Comparison of ENCODE assay signal across 1 cellular context in the genomic region with DNA sequence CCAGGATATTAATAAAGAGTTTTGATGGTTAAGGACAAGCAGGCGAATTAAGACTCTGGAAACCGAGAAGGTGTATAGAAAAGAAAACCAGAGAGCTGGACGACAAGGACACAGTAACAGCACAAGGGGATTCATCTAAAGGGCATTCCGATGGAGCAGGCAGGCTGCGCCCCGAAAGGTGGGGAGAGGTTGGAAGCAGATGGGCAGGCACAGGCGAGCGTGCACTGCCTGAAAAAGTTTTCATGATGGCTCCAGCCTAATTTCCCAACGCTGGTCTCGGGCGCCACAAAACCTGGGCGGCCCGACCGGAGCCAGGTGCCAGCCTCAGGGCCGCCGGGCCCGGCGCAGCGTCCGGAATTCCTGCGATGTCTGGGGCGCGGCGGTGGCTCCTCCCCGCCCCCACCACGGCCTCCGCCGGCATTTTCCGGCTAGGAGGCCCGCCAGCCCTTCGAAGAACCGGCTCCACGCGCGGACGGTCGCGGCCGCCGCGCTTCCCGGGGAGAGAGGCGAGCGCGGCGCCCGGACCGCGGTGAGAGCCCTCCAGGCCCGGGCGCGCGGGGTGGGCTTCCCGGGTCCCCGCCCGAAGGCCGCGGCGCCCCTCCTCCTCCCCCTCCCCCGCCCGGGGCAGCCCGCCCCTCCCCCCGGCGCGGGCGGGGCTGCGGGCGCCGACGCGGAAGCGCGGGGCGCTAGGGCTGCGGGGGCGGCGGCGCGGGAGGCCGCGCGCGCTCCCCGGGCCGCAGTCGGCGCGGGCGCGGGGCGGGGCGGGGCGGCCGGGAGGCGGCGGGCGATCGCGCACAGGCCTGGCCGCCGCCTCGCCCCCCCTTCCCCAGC.
A peak's percentile ranks its signal among the peaks of the same experiment; 100 is the strongest.
TF ChIP-seq lines count a peak whose summit lies in the region.

No MANE protein-coding gene starts in this region.

TF ChIP-seq in HepG2, 621 proteins besides CTCF, POLR2A, EP300 and RAD21 (continued from another document and continues in another):
- TF ChIP-seq, protein P1, sequence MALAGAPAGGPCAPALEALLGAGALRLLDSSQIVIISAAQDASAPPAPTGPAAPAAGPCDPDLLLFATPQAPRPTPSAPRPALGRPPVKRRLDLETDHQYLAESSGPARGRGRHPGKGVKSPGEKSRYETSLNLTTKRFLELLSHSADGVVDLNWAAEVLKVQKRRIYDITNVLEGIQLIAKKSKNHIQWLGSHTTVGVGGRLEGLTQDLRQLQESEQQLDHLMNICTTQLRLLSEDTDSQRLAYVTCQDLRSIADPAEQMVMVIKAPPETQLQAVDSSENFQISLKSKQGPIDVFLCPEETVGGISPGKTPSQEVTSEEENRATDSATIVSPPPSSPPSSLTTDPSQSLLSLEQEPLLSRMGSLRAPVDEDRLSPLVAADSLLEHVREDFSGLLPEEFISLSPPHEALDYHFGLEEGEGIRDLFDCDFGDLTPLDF (CRISPR knock-in tag; IDR thresholded peaks at IDR 0.05) = no peak
- TF ChIP-seq, protein P2, sequence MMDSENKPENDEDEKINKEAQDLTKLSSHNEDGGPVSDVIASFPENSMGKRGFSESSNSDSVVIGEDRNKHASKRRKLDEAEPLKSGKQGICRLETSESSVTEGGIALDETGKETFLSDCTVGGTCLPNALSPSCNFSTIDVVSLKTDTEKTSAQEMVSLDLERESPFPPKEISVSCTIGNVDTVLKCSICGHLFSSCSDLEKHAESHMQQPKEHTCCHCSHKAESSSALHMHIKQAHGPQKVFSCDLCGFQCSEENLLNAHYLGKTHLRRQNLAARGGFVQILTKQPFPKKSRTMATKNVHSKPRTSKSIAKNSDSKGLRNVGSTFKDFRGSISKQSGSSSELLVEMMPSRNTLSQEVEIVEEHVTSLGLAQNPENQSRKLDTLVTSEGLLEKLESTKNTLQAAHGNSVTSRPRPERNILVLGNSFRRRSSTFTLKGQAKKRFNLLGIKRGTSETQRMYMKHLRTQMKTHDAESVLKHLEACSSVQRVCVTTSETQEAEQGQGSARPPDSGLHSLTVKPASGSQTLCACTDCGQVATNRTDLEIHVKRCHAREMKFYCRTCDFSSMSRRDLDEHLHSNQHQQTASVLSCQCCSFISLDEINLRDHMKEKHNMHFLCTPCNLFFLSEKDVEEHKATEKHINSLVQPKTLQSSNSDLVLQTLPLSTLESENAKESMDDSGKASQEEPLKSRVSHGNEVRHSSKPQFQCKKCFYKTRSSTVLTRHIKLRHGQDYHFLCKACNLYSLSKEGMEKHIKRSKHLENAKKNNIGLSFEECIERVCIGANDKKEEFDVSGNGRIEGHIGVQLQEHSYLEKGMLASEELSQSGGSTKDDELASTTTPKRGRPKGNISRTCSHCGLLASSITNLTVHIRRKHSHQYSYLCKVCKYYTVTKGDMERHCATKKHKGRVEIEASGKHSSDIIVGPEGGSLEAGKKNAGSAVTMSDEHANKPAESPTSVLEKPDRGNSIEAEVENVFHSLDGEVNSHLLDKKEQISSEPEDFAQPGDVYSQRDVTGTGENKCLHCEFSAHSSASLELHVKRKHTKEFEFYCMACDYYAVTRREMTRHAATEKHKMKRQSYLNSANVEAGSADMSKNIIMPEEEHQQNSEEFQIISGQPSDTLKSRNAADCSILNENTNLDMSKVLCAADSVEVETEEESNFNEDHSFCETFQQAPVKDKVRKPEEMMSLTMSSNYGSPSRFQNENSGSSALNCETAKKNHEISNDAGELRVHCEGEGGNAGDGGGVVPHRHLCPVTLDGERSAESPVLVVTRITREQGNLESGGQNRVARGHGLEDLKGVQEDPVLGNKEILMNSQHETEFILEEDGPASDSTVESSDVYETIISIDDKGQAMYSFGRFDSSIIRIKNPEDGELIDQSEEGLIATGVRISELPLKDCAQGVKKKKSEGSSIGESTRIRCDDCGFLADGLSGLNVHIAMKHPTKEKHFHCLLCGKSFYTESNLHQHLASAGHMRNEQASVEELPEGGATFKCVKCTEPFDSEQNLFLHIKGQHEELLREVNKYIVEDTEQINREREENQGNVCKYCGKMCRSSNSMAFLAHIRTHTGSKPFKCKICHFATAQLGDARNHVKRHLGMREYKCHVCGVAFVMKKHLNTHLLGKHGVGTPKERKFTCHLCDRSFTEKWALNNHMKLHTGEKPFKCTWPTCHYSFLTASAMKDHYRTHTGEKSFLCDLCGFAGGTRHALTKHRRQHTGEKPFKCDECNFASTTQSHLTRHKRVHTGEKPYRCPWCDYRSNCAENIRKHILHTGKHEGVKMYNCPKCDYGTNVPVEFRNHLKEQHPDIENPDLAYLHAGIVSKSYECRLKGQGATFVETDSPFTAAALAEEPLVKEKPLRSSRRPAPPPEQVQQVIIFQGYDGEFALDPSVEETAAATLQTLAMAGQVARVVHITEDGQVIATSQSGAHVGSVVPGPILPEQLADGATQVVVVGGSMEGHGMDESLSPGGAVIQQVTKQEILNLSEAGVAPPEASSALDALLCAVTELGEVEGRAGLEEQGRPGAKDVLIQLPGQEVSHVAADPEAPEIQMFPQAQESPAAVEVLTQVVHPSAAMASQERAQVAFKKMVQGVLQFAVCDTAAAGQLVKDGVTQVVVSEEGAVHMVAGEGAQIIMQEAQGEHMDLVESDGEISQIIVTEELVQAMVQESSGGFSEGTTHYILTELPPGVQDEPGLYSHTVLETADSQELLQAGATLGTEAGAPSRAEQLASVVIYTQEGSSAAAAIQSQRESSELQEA (CRISPR knock-in tag; IDR thresholded peaks at IDR 0.05; ENCODE audit: not compliant biosample characterization) = no peak
- TF ChIP-seq, protein P3, sequence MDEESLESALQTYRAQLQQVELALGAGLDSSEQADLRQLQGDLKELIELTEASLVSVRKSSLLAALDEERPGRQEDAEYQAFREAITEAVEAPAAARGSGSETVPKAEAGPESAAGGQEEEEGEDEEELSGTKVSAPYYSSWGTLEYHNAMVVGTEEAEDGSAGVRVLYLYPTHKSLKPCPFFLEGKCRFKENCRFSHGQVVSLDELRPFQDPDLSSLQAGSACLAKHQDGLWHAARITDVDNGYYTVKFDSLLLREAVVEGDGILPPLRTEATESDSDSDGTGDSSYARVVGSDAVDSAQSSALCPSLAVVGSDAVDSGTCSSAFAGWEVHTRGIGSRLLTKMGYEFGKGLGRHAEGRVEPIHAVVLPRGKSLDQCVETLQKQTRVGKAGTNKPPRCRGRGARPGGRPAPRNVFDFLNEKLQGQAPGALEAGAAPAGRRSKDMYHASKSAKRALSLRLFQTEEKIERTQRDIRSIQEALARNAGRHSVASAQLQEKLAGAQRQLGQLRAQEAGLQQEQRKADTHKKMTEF (CRISPR knock-in tag; IDR thresholded peaks at IDR 0.05) = peak; percentile 57; the same call in 1 of the 2 replicates
- TF ChIP-seq, protein P4, sequence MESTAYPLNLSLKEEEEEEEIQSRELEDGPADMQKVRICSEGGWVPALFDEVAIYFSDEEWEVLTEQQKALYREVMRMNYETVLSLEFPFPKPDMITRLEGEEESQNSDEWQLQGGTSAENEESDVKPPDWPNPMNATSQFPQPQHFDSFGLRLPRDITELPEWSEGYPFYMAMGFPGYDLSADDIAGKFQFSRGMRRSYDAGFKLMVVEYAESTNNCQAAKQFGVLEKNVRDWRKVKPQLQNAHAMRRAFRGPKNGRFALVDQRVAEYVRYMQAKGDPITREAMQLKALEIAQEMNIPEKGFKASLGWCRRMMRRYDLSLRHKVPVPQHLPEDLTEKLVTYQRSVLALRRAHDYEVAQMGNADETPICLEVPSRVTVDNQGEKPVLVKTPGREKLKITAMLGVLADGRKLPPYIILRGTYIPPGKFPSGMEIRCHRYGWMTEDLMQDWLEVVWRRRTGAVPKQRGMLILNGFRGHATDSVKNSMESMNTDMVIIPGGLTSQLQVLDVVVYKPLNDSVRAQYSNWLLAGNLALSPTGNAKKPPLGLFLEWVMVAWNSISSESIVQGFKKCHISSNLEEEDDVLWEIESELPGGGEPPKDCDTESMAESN (CRISPR knock-in tag; conservative IDR thresholded peaks at IDR 0.05) = 0 out of 2 replicates have a peak, but pooled peaks have one; percentile 30
- TF ChIP-seq REL (CRISPR knock-in tag; conservative IDR thresholded peaks at IDR 0.05) (no peak), PCBP1 (IDR thresholded peaks at IDR 0.05; ENCODE audit: borderline replicate concordance, low read depth, low read length) (no peak), HCFC1 (IDR thresholded peaks at IDR 0.05; ENCODE audit: low read depth, low read length) (no peak), YEATS2 (CRISPR knock-in tag; IDR thresholded peaks at IDR 0.05; ENCODE audit: borderline replicate concordance) (0 out of 2 replicates have a peak, but pooled peaks have one; percentile 55), SNAPC2 (CRISPR knock-in tag; IDR thresholded peaks at IDR 0.05) (no peak), ZNF546 (CRISPR knock-in tag; conservative IDR thresholded peaks at IDR 0.05) (no peak), HNRNPK (IDR thresholded peaks at IDR 0.05; ENCODE audit: low read depth, low read length, poor library complexity, severe bottlenecking) (no peak), ZNF556 (CRISPR knock-in tag; IDR thresholded peaks at IDR 0.05; ENCODE audit: borderline replicate concordance) (0 out of 2 replicates have a peak, but pooled peaks have one; percentile 19), MIER3 (CRISPR knock-in tag; IDR thresholded peaks at IDR 0.05; ENCODE audit: borderline replicate concordance) (no peak), ZNF749 (CRISPR knock-in tag; IDR thresholded peaks at IDR 0.05; ENCODE audit: borderline replicate concordance) (no peak), MTF2 (CRISPR knock-in tag; IDR thresholded peaks at IDR 0.05; ENCODE audit: borderline replicate concordance) (no peak), ZNF724P (CRISPR knock-in tag; IDR thresholded peaks at IDR 0.05; ENCODE audit: borderline replicate concordance) (no peak), PPARG (CRISPR knock-in tag; conservative IDR thresholded peaks at IDR 0.05) (peak; percentile 35; the same call in 1 of the 2 replicates), SRSF9 (IDR thresholded peaks at IDR 0.05; ENCODE audit: borderline replicate concordance, insufficient read depth, low read depth, low read length, poor library complexity, severe bottlenecking) (no peak), ZSCAN30 (CRISPR knock-in tag; IDR thresholded peaks at IDR 0.05) (no peak), FOXK1 (CRISPR knock-in tag; IDR thresholded peaks at IDR 0.05; ENCODE audit: borderline replicate concordance, low read depth) (no peak), RBM39 (IDR thresholded peaks at IDR 0.05; ENCODE audit: low read depth, low read length, poor library complexity, severe bottlenecking) (peak; percentile 65)
- TF ChIP-seq, protein P5, sequence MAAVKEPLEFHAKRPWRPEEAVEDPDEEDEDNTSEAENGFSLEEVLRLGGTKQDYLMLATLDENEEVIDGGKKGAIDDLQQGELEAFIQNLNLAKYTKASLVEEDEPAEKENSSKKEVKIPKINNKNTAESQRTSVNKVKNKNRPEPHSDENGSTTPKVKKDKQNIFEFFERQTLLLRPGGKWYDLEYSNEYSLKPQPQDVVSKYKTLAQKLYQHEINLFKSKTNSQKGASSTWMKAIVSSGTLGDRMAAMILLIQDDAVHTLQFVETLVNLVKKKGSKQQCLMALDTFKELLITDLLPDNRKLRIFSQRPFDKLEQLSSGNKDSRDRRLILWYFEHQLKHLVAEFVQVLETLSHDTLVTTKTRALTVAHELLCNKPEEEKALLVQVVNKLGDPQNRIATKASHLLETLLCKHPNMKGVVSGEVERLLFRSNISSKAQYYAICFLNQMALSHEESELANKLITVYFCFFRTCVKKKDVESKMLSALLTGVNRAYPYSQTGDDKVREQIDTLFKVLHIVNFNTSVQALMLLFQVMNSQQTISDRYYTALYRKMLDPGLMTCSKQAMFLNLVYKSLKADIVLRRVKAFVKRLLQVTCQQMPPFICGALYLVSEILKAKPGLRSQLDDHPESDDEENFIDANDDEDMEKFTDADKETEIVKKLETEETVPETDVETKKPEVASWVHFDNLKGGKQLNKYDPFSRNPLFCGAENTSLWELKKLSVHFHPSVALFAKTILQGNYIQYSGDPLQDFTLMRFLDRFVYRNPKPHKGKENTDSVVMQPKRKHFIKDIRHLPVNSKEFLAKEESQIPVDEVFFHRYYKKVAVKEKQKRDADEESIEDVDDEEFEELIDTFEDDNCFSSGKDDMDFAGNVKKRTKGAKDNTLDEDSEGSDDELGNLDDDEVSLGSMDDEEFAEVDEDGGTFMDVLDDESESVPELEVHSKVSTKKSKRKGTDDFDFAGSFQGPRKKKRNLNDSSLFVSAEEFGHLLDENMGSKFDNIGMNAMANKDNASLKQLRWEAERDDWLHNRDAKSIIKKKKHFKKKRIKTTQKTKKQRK (IDR thresholded peaks at IDR 0.05; ENCODE audit: low read length) = no peak
- TF ChIP-seq, protein P6, sequence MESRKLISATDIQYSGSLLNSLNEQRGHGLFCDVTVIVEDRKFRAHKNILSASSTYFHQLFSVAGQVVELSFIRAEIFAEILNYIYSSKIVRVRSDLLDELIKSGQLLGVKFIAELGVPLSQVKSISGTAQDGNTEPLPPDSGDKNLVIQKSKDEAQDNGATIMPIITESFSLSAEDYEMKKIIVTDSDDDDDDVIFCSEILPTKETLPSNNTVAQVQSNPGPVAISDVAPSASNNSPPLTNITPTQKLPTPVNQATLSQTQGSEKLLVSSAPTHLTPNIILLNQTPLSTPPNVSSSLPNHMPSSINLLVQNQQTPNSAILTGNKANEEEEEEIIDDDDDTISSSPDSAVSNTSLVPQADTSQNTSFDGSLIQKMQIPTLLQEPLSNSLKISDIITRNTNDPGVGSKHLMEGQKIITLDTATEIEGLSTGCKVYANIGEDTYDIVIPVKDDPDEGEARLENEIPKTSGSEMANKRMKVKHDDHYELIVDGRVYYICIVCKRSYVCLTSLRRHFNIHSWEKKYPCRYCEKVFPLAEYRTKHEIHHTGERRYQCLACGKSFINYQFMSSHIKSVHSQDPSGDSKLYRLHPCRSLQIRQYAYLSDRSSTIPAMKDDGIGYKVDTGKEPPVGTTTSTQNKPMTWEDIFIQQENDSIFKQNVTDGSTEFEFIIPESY (CRISPR knock-in tag; IDR thresholded peaks at IDR 0.05) = peak; percentile 5; the same call in 1 of the 2 replicates
- TF ChIP-seq, protein P7, sequence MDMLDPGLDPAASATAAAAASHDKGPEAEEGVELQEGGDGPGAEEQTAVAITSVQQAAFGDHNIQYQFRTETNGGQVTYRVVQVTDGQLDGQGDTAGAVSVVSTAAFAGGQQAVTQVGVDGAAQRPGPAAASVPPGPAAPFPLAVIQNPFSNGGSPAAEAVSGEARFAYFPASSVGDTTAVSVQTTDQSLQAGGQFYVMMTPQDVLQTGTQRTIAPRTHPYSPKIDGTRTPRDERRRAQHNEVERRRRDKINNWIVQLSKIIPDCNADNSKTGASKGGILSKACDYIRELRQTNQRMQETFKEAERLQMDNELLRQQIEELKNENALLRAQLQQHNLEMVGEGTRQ (IDR thresholded peaks at IDR 0.05; ENCODE audit: low read depth, low read length) = no peak
- TF ChIP-seq, protein P7 (CRISPR knock-in tag; IDR thresholded peaks at IDR 0.05; ENCODE audit: borderline replicate concordance) = no peak
- TF ChIP-seq, protein P8, sequence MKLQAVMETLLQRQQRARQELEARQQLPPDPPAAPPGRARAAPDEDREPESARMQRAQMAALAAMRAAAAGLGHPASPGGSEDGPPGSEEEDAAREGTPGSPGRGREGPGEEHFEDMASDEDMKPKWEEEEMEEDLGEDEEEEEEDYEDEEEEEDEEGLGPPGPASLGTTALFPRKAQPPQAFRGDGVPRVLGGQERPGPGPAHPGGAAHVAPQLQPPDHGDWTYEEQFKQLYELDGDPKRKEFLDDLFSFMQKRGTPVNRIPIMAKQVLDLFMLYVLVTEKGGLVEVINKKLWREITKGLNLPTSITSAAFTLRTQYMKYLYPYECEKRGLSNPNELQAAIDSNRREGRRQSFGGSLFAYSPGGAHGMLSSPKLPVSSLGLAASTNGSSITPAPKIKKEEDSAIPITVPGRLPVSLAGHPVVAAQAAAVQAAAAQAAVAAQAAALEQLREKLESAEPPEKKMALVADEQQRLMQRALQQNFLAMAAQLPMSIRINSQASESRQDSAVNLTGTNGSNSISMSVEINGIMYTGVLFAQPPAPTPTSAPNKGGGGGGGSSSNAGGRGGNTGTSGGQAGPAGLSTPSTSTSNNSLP (IDR thresholded peaks at IDR 0.05; ENCODE audit: low read depth, low read length) = no peak
